Comparison of ENCODE assay signal across 27 cellular contexts in genomic region chr18:69814861-69815385, GRCh38.
"Had no signal": no experiment of that assay in that cellular context is flagged by ENCODE, and none has a peak within 500 bp of the region (broad histone marks: within the 10 kb centered on the region; RNA-seq: fewer than 3 reads in every experiment).

No MANE protein-coding gene starts in this region.

- H3K4me3 ChIP-seq: dorsolateral prefrontal cortex, gastrocnemius medialis, heart left ventricle, hepatocyte, lung, ovary, psoas muscle, skin epidermis, spleen, testis, tibial artery had no signal

- H3K9me3 ChIP-seq: gastrocnemius medialis, ovary, psoas muscle, testis had no signal

- DNase-seq: dorsolateral prefrontal cortex; effector CD4-positive, alpha-beta T cell; foreskin fibroblast; gastrocnemius medialis; heart left ventricle; kidney; mesenchymal stem cell; midbrain; naive thymus-derived CD4-positive, alpha-beta T cell; occipital lobe; ovary; posterior cingulate gyrus; psoas muscle; right cardiac atrium; spleen; stimulated activated CD4-positive, alpha-beta T cell treated with anti-CD3 and anti-CD28 coated beads, Interleukin-4, amount 100 ng/mL, for 4 hours; stimulated activated naive CD8-positive, alpha-beta T cell treated with anti-CD3 and anti-CD28 coated beads, Interleukin-15, Interleukin-2, amounts not matched to agents 100 U/mL and 50 U/mL, for 24 hours; substantia nigra; testis; tibial artery had no signal

- H3K79me2 ChIP-seq: hepatocyte had no signal

- H3K4me2 ChIP-seq: hepatocyte had no signal

- H3K36me3 ChIP-seq: gastrocnemius medialis, heart left ventricle, ovary, spleen, tibial artery had no signal

- ATAC-seq: esophagus mucosa; gastrocnemius medialis; heart left ventricle; left lobe of liver; naive thymus-derived CD4-positive, alpha-beta T cell; psoas muscle; right cardiac atrium; stimulated activated memory B cell treated with anti-CD40 and anti-IgM and Interleukin-4, amounts not matched to agents 10 μg/mL and 1 μg/mL and 100 μg/mL, for 72 hours; stimulated activated naive CD8-positive, alpha-beta T cell treated with anti-CD3 and anti-CD28 coated beads, Interleukin-15, Interleukin-2, amounts not matched to agents 100 U/mL and 50 U/mL, for 24 hours had no signal

- H3K4me1 ChIP-seq: gastrocnemius medialis, heart left ventricle, psoas muscle, spleen, testis, tibial artery had no signal

- H3K27me3 ChIP-seq: dorsolateral prefrontal cortex, gastrocnemius medialis, heart left ventricle, hepatocyte, ovary, spleen, testis, tibial artery had no signal

- H2AFZ ChIP-seq: hepatocyte had no signal

- H3K27ac ChIP-seq: dorsolateral prefrontal cortex, epithelial cell of prostate, gastrocnemius medialis, heart left ventricle, hepatocyte, ovary, psoas muscle, skin epidermis, spleen, testis, tibial artery had no signal
